In the genomic region with DNA sequence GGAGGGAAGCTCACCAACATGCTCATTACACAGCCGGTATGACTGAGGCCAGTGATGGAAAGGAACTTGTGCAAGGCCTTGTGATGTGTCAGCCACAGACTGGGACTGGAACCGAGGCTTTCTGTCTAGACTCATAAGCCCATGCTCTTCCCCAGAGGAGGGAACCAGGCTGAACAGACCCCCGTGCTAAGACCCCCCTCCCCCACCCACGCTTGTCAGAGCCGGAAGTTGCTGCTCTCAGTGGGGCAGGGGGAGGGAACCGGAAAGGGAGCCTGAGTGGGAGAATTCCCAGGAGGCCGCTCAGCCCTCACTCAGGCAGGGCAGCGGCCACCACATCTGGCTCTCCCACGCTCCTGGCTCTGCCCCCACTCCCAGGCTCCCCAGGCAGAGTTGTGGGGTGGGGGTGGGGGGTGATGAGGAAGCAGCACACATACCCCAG, we compare ENCODE assay signal across 12 cellular contexts. TPM values are rescaled to one million over a fixed set of nuclear protein-coding genes. Genes with fewer than 3 reads are reported as not detected.
A peak's percentile ranks its signal among the peaks of the same experiment; 100 is the strongest.
DNase-seq lines count a peak whose midpoint lies in the region; ATAC-seq and TF ChIP-seq lines count a peak whose summit lies in the region.
"Had no signal": no experiment of that assay in that cellular context is flagged by ENCODE, and none has a peak within 500 bp of the region (broad histone marks: within the 10 kb centered on the region; RNA-seq: fewer than 3 reads in every experiment).

No MANE protein-coding gene starts in this region.

- H3K4me1 ChIP-seq in liver (ENCODE audit: control insufficient read depth in 4 of 4, insufficient read depth in 4 of 4, low read length in 3 of 4) (peaks cover 0 to 4% (median 0%) of the 10 kb centered on the region in 4 donors), upper lobe of right lung (peaks cover 2% of the 10 kb centered on the region)

- no peak overlapping the region for H3K9ac ChIP-seq in liver (ENCODE audit: low read depth in 1 of 2, low read length in 2 of 2)

- TF ChIP-seq CTCF in brain microvascular endothelial cell (IDR thresholded peaks at IDR 0.05; ENCODE audit: low read depth, low read length, missing control alignments) (no peak), liver (IDR thresholded peaks at IDR 0.05; ENCODE audit: low read depth, low read length, missing input control) (no peak), upper lobe of right lung (IDR thresholded peaks at IDR 0.05) (no peak)

- H3K27ac ChIP-seq in brain microvascular endothelial cell, result peak overlapping the region; percentile 80
- H3K27ac ChIP-seq in liver (ENCODE audit: low read depth in 1 of 2, low read length in 2 of 2), result peak overlapping the region in 1 of 2 donors; percentile 74
- H3K27ac ChIP-seq in upper lobe of right lung, result peak overlapping the region; percentile 63
- H3K27ac ChIP-seq: WERI-Rb-1 had no signal

- 74% methylated on average over 9 of the region's 9 CpGs for WGBS in liver

- in situ Hi-C loops in brain microvascular endothelial cell (cut with HindIII; ENCODE audit: low pct_ligation_motif_present, low sequenced_read_pairs), result loop anchor here (5.0 kb wide), 1 partner anchor 73 kb away; no protein-coding TSS in a partner anchor

- peak; percentile 25 for DNase-seq in NCI-H82 (lab: John Stamatoyannopoulos, UW)
- DNase-seq in NCI-H82 treated with DMSO at 0.1 percent for 48 hours (lab: John Stamatoyannopoulos, UW; ENCODE audit: unreplicated experiment), result no peak
- peak; percentile 78 for DNase-seq in brain microvascular endothelial cell
- DNase-seq in upper lobe of right lung, result no peak
- no peak for DNase-seq in activated effector memory CD4-positive, alpha-beta T cell treated with anti-CD3 and anti-CD28 coated beads, Interleukin-2, amount 50 U/mL, for 16 hours
- DNase-seq in dedifferentiated amniotic fluid mesenchymal stem cell (ENCODE audit: extremely low spot score), result no peak
- DNase-seq: activated naive CD4-positive, alpha-beta T cell treated with anti-CD3 and anti-CD28 coated beads, Interleukin-2, amount 50 U/mL, for 16 hours; NCI-H526; WERI-Rb-1 had no signal

- H3K27me3 ChIP-seq in brain microvascular endothelial cell (replicated peaks) (no peaks in the 10 kb centered on the region), liver (ENCODE audit: control insufficient read depth in 4 of 4, insufficient read depth in 4 of 4, low read length in 3 of 4) (peaks cover 0 to 2% (median 0%) of the 10 kb centered on the region in 4 donors), upper lobe of right lung (no peaks in the 10 kb centered on the region)

- H3K9me3 ChIP-seq in liver (ENCODE audit: control insufficient read depth in 4 of 4, low read length in 3 of 4), result no peaks in the 10 kb centered on the region
- H3K9me3 ChIP-seq in upper lobe of right lung, result no peaks in the 10 kb centered on the region
- H3K9me3 ChIP-seq: HAP-1 had no signal

- H3K36me3 ChIP-seq in brain microvascular endothelial cell (replicated peaks) (no peaks in the 10 kb centered on the region), liver (ENCODE audit: control insufficient read depth in 4 of 4, insufficient read depth in 3 of 4, low read depth in 1 of 4, low read length in 3 of 4) (no peaks in the 10 kb centered on the region), upper lobe of right lung (no peaks in the 10 kb centered on the region)
- H3K36me3 ChIP-seq: HAP-1, WERI-Rb-1 had no signal

- no peak for TF ChIP-seq RAD21 in liver (IDR thresholded peaks at IDR 0.05)

- intact Hi-C loops in upper lobe of right lung (cut with DNase I), result no loop called here

- ATAC-seq in upper lobe of right lung, result no peak
- ATAC-seq in GM21367 (IDR thresholded peaks at IDR 0.05; ENCODE audit: unreplicated experiment), result no peak

- H3K4me3 ChIP-seq in brain microvascular endothelial cell (ENCODE audit: low read depth, low read length) (no peak overlapping the region), liver (ENCODE audit: low read depth in 1 of 3, low read length in 3 of 3) (no peak overlapping the region), upper lobe of right lung (no peak overlapping the region)
- H3K4me3 ChIP-seq: HAP-1 had no signal

TF ChIP-seq in liver, 16 proteins besides CTCF, POLR2A, EP300 and RAD21:
- TF ChIP-seq NR2F2 (IDR thresholded peaks at IDR 0.05), result peak; percentile 11
- TF ChIP-seq FOXA1 (IDR thresholded peaks at IDR 0.05), result no peak

RNA-seq across cellular contexts. Expression of a gene that starts 4.1 kb away (rescaled TPM):
- total RNA-seq in liver (10 to 100 TPM; 10.6 to 13.1 TPM), upper lobe of right lung (120 TPM)
- 1 to 10 TPM; 5.2 to 6.1 TPM for polyA plus RNA-seq in liver

RNA-seq across cellular contexts. Expression of a gene that starts 6.8 kb away (rescaled TPM):
- not detected for total RNA-seq in liver
- polyA plus RNA-seq in liver, result not detected
- total RNA-seq in upper lobe of right lung, result not detected

RNA-seq across cellular contexts. Expression of a gene that starts 30.1 kb away (rescaled TPM):
- total RNA-seq in liver (not detected), upper lobe of right lung (not detected)
- not detected for polyA plus RNA-seq in liver

Comparison
In these comparisons a context has a peak if more than half of its experiments do, and no peak if none do; other contexts are left out.
1. DNase-seq: peak in NCI-H82 (single experiment) and brain microvascular endothelial cell (single experiment); none in NCI-H82 treated with DMSO at 0.1 percent for 48 hours (single experiment), upper lobe of right lung (single experiment), activated effector memory CD4-positive, alpha-beta T cell treated with anti-CD3 and anti-CD28 coated beads, Interleukin-2, amount 50 U/mL, for 16 hours (single experiment) and dedifferentiated amniotic fluid mesenchymal stem cell (single experiment).